Comparison of ENCODE assay signal across 8 cellular contexts in the genomic region with DNA sequence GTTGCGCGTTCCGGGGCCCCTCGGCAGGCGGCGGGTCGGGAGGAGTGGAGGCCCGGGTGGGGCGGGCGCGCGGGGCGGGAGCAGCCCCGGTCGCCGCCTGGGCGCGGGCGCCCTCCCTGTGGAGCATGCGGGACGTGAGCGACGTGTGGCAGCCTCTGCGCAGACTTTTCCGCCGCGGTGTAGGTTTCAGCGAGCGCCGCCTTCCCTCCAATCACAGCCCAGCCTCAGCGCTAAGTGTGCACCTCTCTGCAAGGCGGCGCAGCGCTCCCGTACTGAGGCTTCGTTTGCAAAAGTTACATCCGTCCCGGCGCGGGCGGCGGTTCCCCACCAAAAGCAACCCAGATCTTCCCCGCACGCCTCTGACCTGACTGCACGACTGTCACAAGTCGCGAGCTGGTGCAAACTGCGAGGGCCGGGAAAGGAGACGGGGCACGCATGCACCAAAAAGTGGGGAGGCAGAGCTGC. TPM values are rescaled to one million over a fixed set of nuclear protein-coding genes. Genes with fewer than 3 reads are reported as not detected.
DNase-seq lines count a peak whose midpoint lies in the region; ATAC-seq and TF ChIP-seq lines count a peak whose summit lies in the region.

No MANE protein-coding gene starts in this region.

- 0% methylated on average over 42 to 51 of the region's 51 CpGs for WGBS in psoas muscle, 3 donors

- DNase-seq in AG04450 (ENCODE audit: low read depth, low spot score) (no peak), SJCRH30 (peak; percentile 63 to 72), left cardiac atrium (peak; percentile 75), psoas muscle (peak; percentile 76 to 90), uterus (peak; percentile 57 to 59)

- H3K36me3 Mint-ChIP-seq in activated naive CD8-positive, alpha-beta T cell, result no peaks in the 10 kb centered on the region

- peak overlapping the region; percentile 92 for H3K4me3 Mint-ChIP-seq in activated naive CD8-positive, alpha-beta T cell

- CTCF ChIA-PET in AG04450 (lab: Charles Lee), result interaction anchor here (0.6 to 8.2 kb wide), 17 partner anchors 11 to 208 kb away, joined by 3 to 221 read pairs (median 9); no protein-coding TSS in a partner anchor

- H3K27me3 Mint-ChIP-seq in activated naive CD8-positive, alpha-beta T cell, result no peaks in the 10 kb centered on the region

- H3K27ac Mint-ChIP-seq in activated naive CD8-positive, alpha-beta T cell, result peak overlapping the region; percentile 90

- H3K9me3 ChIP-seq in AG04450 (ENCODE audit: control insufficient read depth, insufficient read depth, low read length), result no peaks in the 10 kb centered on the region; the same call in 1 of the 2 replicates
- H3K9me3 ChIP-seq in SJCRH30 (replicated peaks), result no peaks in the 10 kb centered on the region
- H3K9me3 ChIP-seq in psoas muscle, result no peaks in the 10 kb centered on the region
- H3K9me3 ChIP-seq in uterus, result no peaks in the 10 kb centered on the region

- H3K4me3 ChIP-seq in AG04450 (ENCODE audit: low read depth, low read length) (peak overlapping the region; percentile 55), SJCRH30 (peak overlapping the region; percentile 79), psoas muscle (peak overlapping the region; percentile 92), uterus (peak overlapping the region; percentile 49 to 64)

- H3K4me1 ChIP-seq in SJCRH30, result no peaks in the 10 kb centered on the region
- peaks cover 42% of the 10 kb centered on the region for H3K4me1 ChIP-seq in psoas muscle
- peaks cover 0 to 22% of the 10 kb centered on the region in 2 donors for H3K4me1 ChIP-seq in uterus

- peaks cover 29% of the 10 kb centered on the region for H3K4me1 Mint-ChIP-seq in activated naive CD8-positive, alpha-beta T cell (ENCODE audit: low read depth)

- no peak overlapping the region for H3K27ac ChIP-seq in AG04450 (ENCODE audit: low read depth, low read length)
- H3K27ac ChIP-seq in SJCRH30, result no peak overlapping the region
- peak overlapping the region; percentile 92 for H3K27ac ChIP-seq in psoas muscle
- peak overlapping the region; percentile 87 to 96 for H3K27ac ChIP-seq in uterus

- H3K9me3 Mint-ChIP-seq in activated naive CD8-positive, alpha-beta T cell (ENCODE audit: low read depth), result no peaks in the 10 kb centered on the region

- ATAC-seq in GM18909 (IDR thresholded peaks at IDR 0.05; ENCODE audit: poor library complexity, unreplicated experiment) (peak; percentile 60), HG03342 (IDR thresholded peaks at IDR 0.05; ENCODE audit: unreplicated experiment) (peak; percentile 41), left cardiac atrium (peak; percentile 51 to 65), psoas muscle (peak; percentile 50 to 66 (median 64))

- POLR2A ChIA-PET in AG04450 (lab: Yijun Ruan, JAX), result interaction anchor here (1.8 to 5.1 kb wide), 4 partner anchors 29 to 201 kb away, joined by 5 to 176 read pairs (median 19); no protein-coding TSS in a partner anchor

- H3K27me3 ChIP-seq in AG04450 (ENCODE audit: control insufficient read depth, insufficient read depth, low read length), result no peaks in the 10 kb centered on the region
- H3K27me3 ChIP-seq in SJCRH30, result no peaks in the 10 kb centered on the region
- H3K27me3 ChIP-seq in psoas muscle (ENCODE audit: insufficient read depth in 3 of 3, low read length in 2 of 3), result no peaks in the 10 kb centered on the region
- H3K27me3 ChIP-seq in uterus, result no peaks in the 10 kb centered on the region

- TF ChIP-seq CTCF in AG04450 (IDR thresholded peaks at IDR 0.05; ENCODE audit: low read depth, low read length), result no peak
- no peak for TF ChIP-seq CTCF in psoas muscle (IDR thresholded peaks at IDR 0.05)
- peak in 3 of 4 experiments; percentile 4 to 12 (median 11) for TF ChIP-seq CTCF in uterus (IDR thresholded peaks at IDR 0.05)

- intact Hi-C loops in left cardiac atrium (cut with DNase I), result loop anchor here (2.0 to 10.0 kb wide), 4 partner anchors 37 to 203 kb away; no protein-coding TSS in a partner anchor
- intact Hi-C loops in psoas muscle (cut with DNase I), result loop anchor here (2.0 to 5.0 kb wide), 5 partner anchors 27 to 201 kb away; no protein-coding TSS in a partner anchor
- intact Hi-C loops in uterus (cut with DNase I; ENCODE audit: low total_unique reads), result loop anchor here (5.0 to 10.0 kb wide), 3 partner anchors 57 to 203 kb away; no protein-coding TSS in a partner anchor

- H3K36me3 ChIP-seq in SJCRH30 (no peaks in the 10 kb centered on the region), psoas muscle (ENCODE audit: insufficient read depth in 1 of 2, low read depth in 1 of 2) (peaks cover 0 to 23% of the 10 kb centered on the region in 2 donors), uterus (no peaks in the 10 kb centered on the region)

- TF ChIP-seq POLR2A in uterus (IDR thresholded peaks at IDR 0.05), result no peak

RNA-seq across cellular contexts. Expression of a gene that starts 1.2 kb away (rescaled TPM):
- polyA plus RNA-seq in AG04450 (2011; rRNA removed), result 24.3 and 26.6 TPM in 2 replicates
- 18.9 and 22.3 TPM in 2 replicates for polyA minus RNA-seq in AG04450 (2011; rRNA and poly(A)+ RNA removed)
- 11.0 and 11.2 TPM in 2 replicates for total RNA-seq in SJCRH30 (2014; rRNA removed; shearing (Covaris generic))
- 10 to 100 TPM; 30.7 to 56.1 TPM for total RNA-seq in left cardiac atrium
- total RNA-seq in psoas muscle, result 100 to 1,000 TPM in 3 of 4 donors, 10 to 100 TPM in 1; 25.4 to 225 (median 148) TPM
- 100 to 1,000 TPM in 2 of 3 donors, 10 to 100 TPM in 1; 26.7 to 704 (median 448) TPM for polyA plus RNA-seq in psoas muscle
- 10 to 100 TPM in 3 of 4 donors, 1 to 10 TPM in 1; 7.4 to 54.5 (median 14.7) TPM for total RNA-seq in uterus

Comparison
In these comparisons a context has a peak if more than half of its experiments do, and no peak if none do; other contexts are left out.
1. H3K27ac ChIP-seq: peak in psoas muscle (single experiment) and uterus (2 of 2); none in AG04450 (single experiment) and SJCRH30 (single experiment).
2. CTCF ChIP-seq: peak in uterus (3 of 4); none in AG04450 (single experiment) and psoas muscle (single experiment).
3. Peak in every context shown above with its lines, with median percentiles within 50 percentile points of each other: H3K4me3 ChIP-seq and ATAC-seq.